ENCODE assay signal across 8 cellular contexts in genomic region chr11:95923730-95924413, GRCh38. TPM values are rescaled to one million over a fixed set of nuclear protein-coding genes. Genes with fewer than 3 reads are reported as not detected.
A peak's percentile ranks its signal among the peaks of the same experiment; 100 is the strongest.
DNase-seq lines count a peak whose midpoint lies in the region; ATAC-seq and TF ChIP-seq lines count a peak whose summit lies in the region.

TSS of gene MTMR2 (minus strand) at chr11:95924107. CDS start at chr11:95923954, 153 bp downstream.

- H3K27ac ChIP-seq in testis, result peak within 1 kb of the TSS; percentile 95 to 97

- 1% methylated on average over 24 to 49 of the region's 49 CpGs for WGBS in testis, 2 donors

- no peaks in the 10 kb centered on the region for H3K9me3 ChIP-seq in testis

- H3K36me3 Mint-ChIP-seq in activated naive CD4-positive, alpha-beta T cell treated with anti-CD3 and anti-CD28 coated beads, Interleukin-2, amount 50 U/mL, for 24 hours, result peaks cover 4% of the 10 kb centered on the region

- peak; percentile 84 for DNase-seq in EH (ENCODE audit: low read depth)
- peak; percentile 16 for DNase-seq in Jurkat, Clone E6-1 (ENCODE audit: low read depth, low spot score)
- DNase-seq in SK-MEL-5 (ENCODE audit: low read depth, low spot score), result peak; percentile 63
- no peak for DNase-seq in glomerular endothelial cell (ENCODE audit: extremely low read depth, low read depth, low spot score)
- DNase-seq in omental fat pad (ENCODE audit: low spot score), result peak; percentile 26
- peak; percentile 89 for DNase-seq in testis

- H3K27me3 Mint-ChIP-seq in activated naive CD4-positive, alpha-beta T cell treated with anti-CD3 and anti-CD28 coated beads, Interleukin-2, amount 50 U/mL, for 24 hours, result no peaks in the 10 kb centered on the region

- peak within 1 kb of the TSS; percentile 99 for H3K27ac Mint-ChIP-seq in activated naive CD4-positive, alpha-beta T cell treated with anti-CD3 and anti-CD28 coated beads, Interleukin-2, amount 50 U/mL, for 24 hours

- H3K4me3 ChIP-seq in Jurkat, Clone E6-1 (ENCODE audit: low read length), result peak within 1 kb of the TSS; percentile 88
- H3K4me3 ChIP-seq in testis, result peak within 1 kb of the TSS; percentile 82 to 87

- H3K9me3 Mint-ChIP-seq in activated naive CD4-positive, alpha-beta T cell treated with anti-CD3 and anti-CD28 coated beads, Interleukin-2, amount 50 U/mL, for 24 hours, result no peaks in the 10 kb centered on the region

- ATAC-seq in GM21717 (IDR thresholded peaks at IDR 0.05; ENCODE audit: unreplicated experiment) (peak; percentile 99), omental fat pad (ENCODE audit: low FRiP score) (peak; percentile 95)

- no peak for TF ChIP-seq CTCF in omental fat pad (IDR thresholded peaks at IDR 0.05)
- TF ChIP-seq CTCF in testis (IDR thresholded peaks at IDR 0.05), result no peak

- H3K4me1 Mint-ChIP-seq in activated naive CD4-positive, alpha-beta T cell treated with anti-CD3 and anti-CD28 coated beads, Interleukin-2, amount 50 U/mL, for 24 hours, result peaks cover 45% of the 10 kb centered on the region

- in situ Hi-C loops in SK-MEL-5 (cut with HindIII; ENCODE audit: low pct_unique_long_range_greater_than_20kb, low sequenced_read_pairs), result no loop called here

- intact Hi-C loops in testis (cut with DNase I; ENCODE audit: low total_unique reads), result no loop called here

- H3K36me3 ChIP-seq in testis (ENCODE audit: low read depth, missing control alignments), result no peaks in the 10 kb centered on the region

- H3K27me3 ChIP-seq in testis, result no peaks in the 10 kb centered on the region

- peaks cover 12% of the 10 kb centered on the region for H3K4me1 ChIP-seq in testis

- TF ChIP-seq POLR2A in testis (IDR thresholded peaks at IDR 0.05), result no peak

- peak within 1 kb of the TSS; percentile 98 for H3K4me3 Mint-ChIP-seq in activated naive CD4-positive, alpha-beta T cell treated with anti-CD3 and anti-CD28 coated beads, Interleukin-2, amount 50 U/mL, for 24 hours

RNA-seq across cellular contexts. Expression of gene MTMR2, which starts in this region (rescaled TPM):
- 22.0 TPM for polyA plus RNA-seq in Jurkat, Clone E6-1 (2012; ENCODE audit: insufficient read depth, insufficient read length)
- total RNA-seq in SK-MEL-5 (2014; rRNA removed; shearing (Covaris generic)), result 17.8 and 23.8 TPM in 2 replicates
- polyA plus RNA-seq in SK-MEL-5 (2015; cell fraction: cytosol; rRNA removed), result 22.4 TPM in 2 replicates
- 16.4 and 17.2 TPM in 2 replicates for polyA plus RNA-seq in SK-MEL-5 (2015; cell fraction: nucleus; rRNA removed)
- 30.5 and 37.3 TPM in 2 replicates for total RNA-seq in glomerular endothelial cell
- total RNA-seq in omental fat pad, result 10 to 100 TPM; 17.9 to 30.4 (median 23.5) TPM
- total RNA-seq in testis, result 10 to 100 TPM; 49.9 to 55.5 TPM
- 70.7 TPM for polyA plus RNA-seq in testis (ENCODE audit: insufficient read depth, low read depth, low replicate concordance)
